ENCODE assay signal across 35 cellular contexts in genomic region chr6:7334685-7335084, GRCh38. TPM values are rescaled to one million over a fixed set of nuclear protein-coding genes. Genes with fewer than 3 reads are reported as not detected.
DNase-seq lines count a peak whose midpoint lies in the region; ATAC-seq, FAIRE-seq and TF ChIP-seq lines count a peak whose summit lies in the region.
"Had no signal": no experiment of that assay in that cellular context is flagged by ENCODE, and none has a peak within 500 bp of the region (broad histone marks: within the 10 kb centered on the region; RNA-seq: fewer than 3 reads in every experiment).

No MANE protein-coding gene starts in this region.

- TF ChIP-seq POLR2A in HepG2 (IDR thresholded peaks at IDR 0.05; ENCODE audit: insufficient read depth in 1 of 2, low read depth in 2 of 2, low read length in 2 of 2), result no peak
- TF ChIP-seq POLR2A in right lobe of liver (IDR thresholded peaks at IDR 0.05), result no peak
- TF ChIP-seq POLR2A in K562 (conservative IDR thresholded peaks at IDR 0.05), result no peak

- 25% methylated on average over 3 of the region's 3 CpGs for WGBS in HepG2 (ENCODE audit: low lambda C conversion rate)
- WGBS in right lobe of liver (ENCODE audit: insufficient coverage, low coverage, low lambda C conversion rate, missing lambda C conversion rate), result 84% methylated on average over 2 of the region's 3 CpGs
- whole genome bisulfite sequencing in K562 (ENCODE audit: insufficient coverage, low coverage, missing lambda C conversion rate), result 10% methylated on average over 3 of the region's 3 CpGs

- H3K4me1 ChIP-seq in HepG2 (ENCODE audit: insufficient read depth, low read length), result peaks cover 31% of the 10 kb centered on the region
- no peaks in the 10 kb centered on the region for H3K4me1 ChIP-seq in right lobe of liver
- no peaks in the 10 kb centered on the region; a peak in 2 of 5 replicates for H3K4me1 ChIP-seq in K562 (replicated peaks in 1 of 2; ENCODE audit: control insufficient read depth in 2 of 2, insufficient read depth in 2 of 2, low read length in 2 of 2)
- no peaks in the 10 kb centered on the region for H3K4me1 ChIP-seq in effector memory CD4-positive, alpha-beta T cell (ENCODE audit: control insufficient read depth, insufficient read depth, low read length, poor library complexity, severe bottlenecking)
- H3K4me1 ChIP-seq: A549, BE2C, BLaER1, Caco-2 had no signal

- H3K27ac ChIP-seq in HepG2 (ENCODE audit: extremely low read length, insufficient read depth, low read length) (no peak overlapping the region), right lobe of liver (no peak overlapping the region), K562 (ENCODE audit: extremely low read depth, low read depth, low read length) (no peak overlapping the region)
- H3K27ac ChIP-seq in effector memory CD4-positive, alpha-beta T cell (ENCODE audit: insufficient read depth, low read length, poor library complexity, severe bottlenecking), result no peak overlapping the region
- H3K27ac ChIP-seq: 22Rv1; A549; BLaER1; BLaER1 treated with 17β-estradiol and CSF1 and Interleukin-3, amounts not matched to agents 10 nM and 100 nM; C4-2B had no signal

- no peaks in the 10 kb centered on the region for H3K79me2 ChIP-seq in HepG2 (ENCODE audit: insufficient read depth, low read length)
- H3K79me2 ChIP-seq in K562 (ENCODE audit: control insufficient read depth, insufficient read depth, low read length), result no peaks in the 10 kb centered on the region

- H3K4me2 ChIP-seq in HepG2 (ENCODE audit: low read depth, low read length), result no peak overlapping the region
- H3K4me2 ChIP-seq in K562 (ENCODE audit: insufficient read depth, low read length), result no peak overlapping the region
- H3K4me2 ChIP-seq: A549; BLaER1; BLaER1 treated with 17β-estradiol and CSF1 and Interleukin-3, amounts not matched to agents 10 nM and 100 nM had no signal

- H4K20me1 ChIP-seq in HepG2 (ENCODE audit: insufficient read depth, low read length) (no peaks in the 10 kb centered on the region), K562 (replicated peaks; ENCODE audit: control insufficient read depth, insufficient read depth, low read length) (no peaks in the 10 kb centered on the region)
- H4K20me1 ChIP-seq: BLaER1; BLaER1 treated with 17β-estradiol and CSF1 and Interleukin-3, amounts not matched to agents 10 nM and 100 nM had no signal

- no peak overlapping the region for H2AFZ ChIP-seq in HepG2 (ENCODE audit: low read length)
- H2AFZ ChIP-seq in K562 (ENCODE audit: low read depth, low read length), result no peak overlapping the region

- ATAC-seq in HepG2 (no peak), right lobe of liver (no peak), K562 (no peak)
- ATAC-seq: A549; CD8-positive, alpha-beta T cell had no signal

- H3K36me3 ChIP-seq in HepG2 (replicated peaks in 1 of 2; ENCODE audit: control insufficient read depth in 1 of 2, insufficient read depth in 2 of 2, low read length in 2 of 2) (no peaks in the 10 kb centered on the region), right lobe of liver (no peaks in the 10 kb centered on the region), K562 (ENCODE audit: control insufficient read depth, insufficient read depth, low read length) (no peaks in the 10 kb centered on the region)
- H3K36me3 ChIP-seq in effector memory CD4-positive, alpha-beta T cell (ENCODE audit: control insufficient read depth, insufficient read depth, low read length), result no peaks in the 10 kb centered on the region
- H3K36me3 ChIP-seq: BE2C; BLaER1; BLaER1 treated with 17β-estradiol and CSF1 and Interleukin-3, amounts not matched to agents 10 nM and 100 nM had no signal

- DNase-seq in HepG2 (ENCODE audit: low spot score) (no peak), right lobe of liver (no peak), K562 (ENCODE audit: extremely low read depth in 1 of 4, low spot score in 3 of 4) (no peak)
- no peak for DNase-seq in effector memory CD4-positive, alpha-beta T cell
- DNase-seq: 8988T; ACHN; AML-193; BE2C; C1 segment of cervical spinal cord; Caco-2; Calu3; CD4-positive, alpha-beta memory T cell; CD4-positive, alpha-beta T cell; CD4-positive, CD25-positive, alpha-beta regulatory T cell; CD8-positive, alpha-beta memory T cell; CD8-positive, alpha-beta T cell; COR-L47; DMS 273 treated with DMSO at 0.1 percent for 48 hours; DMS153; DMS53; DMS79; DMS79 treated with DMSO at 0.1 percent for 48 hours; DND-41; EL had no signal

- H3K9me1 ChIP-seq in K562 (ENCODE audit: control insufficient read depth, insufficient read depth, low read length), result no peaks in the 10 kb centered on the region

- H3K4me3 ChIP-seq in HepG2 (replicated peaks in 1 of 3; ENCODE audit: insufficient read depth in 1 of 3, low read depth in 2 of 3, low read length in 3 of 3) (no peak overlapping the region), right lobe of liver (no peak overlapping the region), K562 (no peak overlapping the region)
- H3K4me3 ChIP-seq in effector memory CD4-positive, alpha-beta T cell (ENCODE audit: insufficient read depth, low read depth, low read length, poor library complexity, severe bottlenecking), result no peak overlapping the region
- H3K4me3 ChIP-seq: A549; BLaER1; BLaER1 treated with 17β-estradiol and CSF1 and Interleukin-3, amounts not matched to agents 10 nM and 100 nM had no signal

- in situ Hi-C loops in HepG2 (cut with HindIII; ENCODE audit: extremely low pct_ligation_motif_present, low pct_unique_long_range_greater_than_20kb) (no loop called here), K562 (cut with MboI) (no loop called here)

- no TSS peak for BruUV-seq in HepG2 (replicated peaks; lab: Mats Ljungman, UMichigan)
- no TSS peak for BruUV-seq in K562 (replicated peaks; lab: Mats Ljungman, UMichigan)

- TF ChIP-seq CTCF in HepG2 (CRISPR knock-in tag; IDR thresholded peaks at IDR 0.05) (no peak), right lobe of liver (IDR thresholded peaks at IDR 0.05) (no peak), K562 (IDR thresholded peaks at IDR 0.05 in 2 of 3, conservative IDR thresholded peaks at IDR 0.05 in 1 of 3; ENCODE audit: insufficient read depth in 2 of 3, low read depth in 1 of 3, low read length in 3 of 3) (no peak)

- CTCF ChIA-PET in HepG2 (lab: Yijun Ruan, JAX; ENCODE audit: low intra/inter-chr PET ratio, low total read pairs), result no interaction called here
- CTCF ChIA-PET in K562 (lab: Yijun Ruan, JAX; ENCODE audit: low intra/inter-chr PET ratio), result no interaction called here

- H3K9ac ChIP-seq in HepG2 (ENCODE audit: insufficient read depth, low read depth, low read length) (no peak overlapping the region), K562 (ENCODE audit: insufficient read depth in 1 of 2, low read depth in 2 of 2, low read length in 2 of 2) (no peak overlapping the region)
- H3K9ac ChIP-seq: BLaER1; BLaER1 treated with 17β-estradiol and CSF1 and Interleukin-3, amounts not matched to agents 10 nM and 100 nM had no signal

- POLR2A ChIA-PET in HepG2 (lab: Yijun Ruan, JAX) (no interaction called here), K562 (lab: Yijun Ruan, JAX) (interaction anchor here (1.7 kb wide), 1 partner anchor 22 kb away, joined by 4 read pairs; no protein-coding TSS in a partner anchor)

- TF ChIP-seq EP300 in HepG2 (IDR thresholded peaks at IDR 0.05; ENCODE audit: low read depth in 2 of 2, low read length in 2 of 2) (no peak), HepG2 (CRISPR knock-in tag; IDR thresholded peaks at IDR 0.05; ENCODE audit: borderline replicate concordance) (no peak), K562 (IDR thresholded peaks at IDR 0.05; ENCODE audit: low read length) (no peak)

- FAIRE-seq in HepG2 (lab: Jason Lieb, UNC) (no peak), K562 (lab: Jason Lieb, UNC) (no peak)
- FAIRE-seq: A204.1, A549, D721Med had no signal

- H3K27me3 ChIP-seq in HepG2 (ENCODE audit: control insufficient read depth in 1 of 2, insufficient read depth in 2 of 2, low read length in 2 of 2) (no peaks in the 10 kb centered on the region), right lobe of liver (no peaks in the 10 kb centered on the region), K562 (ENCODE audit: control insufficient read depth in 2 of 2, insufficient read depth in 2 of 2, low read length in 2 of 2) (no peaks in the 10 kb centered on the region)
- no peaks in the 10 kb centered on the region for H3K27me3 ChIP-seq in effector memory CD4-positive, alpha-beta T cell (replicated peaks; ENCODE audit: control insufficient read depth, insufficient read depth, low read length, poor library complexity, severe bottlenecking)
- H3K27me3 ChIP-seq: BE2C; BLaER1; BLaER1 treated with 17β-estradiol and CSF1 and Interleukin-3, amounts not matched to agents 10 nM and 100 nM had no signal

- TF ChIP-seq RAD21 in HepG2 (CRISPR knock-in tag; IDR thresholded peaks at IDR 0.05) (no peak), K562 (CRISPR knock-in tag; conservative IDR thresholded peaks at IDR 0.05 in 1 of 2, IDR thresholded peaks at IDR 0.05 in 1 of 2) (no peak)

- H3K9me3 ChIP-seq in HepG2 (ENCODE audit: low read length), result no peaks in the 10 kb centered on the region
- H3K9me3 ChIP-seq in right lobe of liver, result no peaks in the 10 kb centered on the region
- no peaks in the 10 kb centered on the region for H3K9me3 ChIP-seq in K562 (replicated peaks; ENCODE audit: control insufficient read depth, insufficient read depth, low read depth, low read length)
- H3K9me3 ChIP-seq in effector memory CD4-positive, alpha-beta T cell (ENCODE audit: control insufficient read depth, low read length), result no peaks in the 10 kb centered on the region
- H3K9me3 ChIP-seq: A549; BE2C; BLaER1; BLaER1 treated with 17β-estradiol and CSF1 and Interleukin-3, amounts not matched to agents 10 nM and 100 nM; Caco-2 had no signal

- intact Hi-C loops in HepG2 (cut with micrococcal nuclease; ENCODE audit: unreplicated experiment) (loop anchor here (5.0 kb wide), 1 partner anchor 283 kb away; no protein-coding TSS in a partner anchor), right lobe of liver (cut with DNase I) (no loop called here), K562 (cut with micrococcal nuclease) (no loop called here)

RNA-seq across cellular contexts. Expression of gene SSR1, which starts 21.7 kb away (rescaled TPM):
- 208 and 243 TPM in 2 replicates for total RNA-seq in HepG2 (2016; rRNA removed; fragmentation: Illumina TruSeq; extraction: Trizol)
- 39.6 and 42.9 TPM in 2 replicates for total RNA-seq in HepG2 (2016; cell fraction: cytosol; rRNA removed; fragmentation: Illumina TruSeq; extraction: Trizol; ENCODE audit: low read depth)
- 200 and 237 TPM in 2 replicates for total RNA-seq in HepG2 (2016; cell fraction: insoluble cytoplasmic fraction; rRNA removed; fragmentation: Illumina TruSeq; extraction: Trizol)
- 91.8 and 97.7 TPM in 2 replicates for total RNA-seq in HepG2 (2016; cell fraction: membrane; rRNA removed; fragmentation: Illumina TruSeq; extraction: Trizol)
- total RNA-seq in HepG2 (2016; cell fraction: nucleus; rRNA removed; fragmentation: Illumina TruSeq; extraction: Trizol), result 235 and 275 TPM in 2 replicates
- 135 and 203 TPM in 2 replicates for polyA plus RNA-seq in HepG2 (2011; rRNA removed)
- polyA plus RNA-seq in HepG2 (2011; cell fraction: cytosol; rRNA removed), result 77.3 and 119 TPM in 2 replicates
- polyA plus RNA-seq in HepG2 (2011; cell fraction: nucleus; rRNA removed), result 28.6 and 39.3 TPM in 2 replicates
- 148 and 179 TPM in 2 replicates for polyA plus RNA-seq in HepG2 (2012)
- 33.8 and 41.9 TPM in 2 replicates for polyA plus RNA-seq in HepG2 (2016; cell fraction: cytosol; fragmentation: Illumina TruSeq; extraction: Trizol; ENCODE audit: low read depth)
- 176 and 181 TPM in 2 replicates for polyA plus RNA-seq in HepG2 (2016; cell fraction: insoluble cytoplasmic fraction; fragmentation: Illumina TruSeq; extraction: Trizol; ENCODE audit: low read depth)
- polyA plus RNA-seq in HepG2 (2016; cell fraction: membrane; fragmentation: Illumina TruSeq; extraction: Trizol; ENCODE audit: low read depth), result 64.9 and 66.7 TPM in 2 replicates
- 275 and 279 TPM in 2 replicates for polyA plus RNA-seq in HepG2 (2016; cell fraction: nucleus; fragmentation: Illumina TruSeq; extraction: Trizol; ENCODE audit: insufficient read depth, low read depth)
- 76.5 and 121 TPM in 2 replicates for polyA minus RNA-seq in HepG2 (2011; rRNA and poly(A)+ RNA removed; ENCODE audit: low replicate concordance)
- polyA minus RNA-seq in HepG2 (2011; cell fraction: cytosol; rRNA and poly(A)+ RNA removed), result 135 and 140 TPM in 2 replicates
- 83.2 and 87.0 TPM in 2 replicates for polyA minus RNA-seq in HepG2 (2011; cell fraction: nucleus; rRNA and poly(A)+ RNA removed)
- 100 to 1,000 TPM in 2 of 6 experiments, 10 to 100 TPM in 4; 60.8 to 110 (median 90.5) TPM for total RNA-seq in right lobe of liver
- 114 and 205 TPM in 2 replicates for total RNA-seq in K562 (2011; cell fraction: chromatin; rRNA removed; ENCODE audit: low replicate concordance)
- 79.2 and 86.9 TPM in 2 replicates for total RNA-seq in K562 (2011; cell fraction: nucleolus; rRNA removed)
- 142 and 219 TPM in 2 replicates for total RNA-seq in K562 (2011; cell fraction: nucleoplasm; rRNA removed)
- 75.7 and 87.7 TPM in 2 replicates for total RNA-seq in K562 (2014; rRNA removed)
- 129 and 148 TPM in 2 replicates for total RNA-seq in K562 (2014; rRNA removed; fragmentation: Illumina TruSeq; extraction: Trizol)
- total RNA-seq in K562 (2015; rRNA removed; fragmentation: Illumina TruSeq; extraction: Trizol), result 94.0 and 97.4 TPM in 2 replicates
- total RNA-seq in K562 (2021), result 144 and 147 TPM in 2 replicates
- polyA plus RNA-seq in K562 (2011; rRNA removed), result 176 and 197 TPM in 2 replicates
- 34.5 and 75.0 TPM in 2 replicates for polyA plus RNA-seq in K562 (2011; cell fraction: cytosol; rRNA removed)
- 38.8 and 65.1 TPM in 2 replicates for polyA plus RNA-seq in K562 (2011; cell fraction: nucleus; rRNA removed)
- polyA plus RNA-seq in K562 (2012), result 157 and 163 TPM in 2 replicates
- polyA plus RNA-seq in K562 (2014; fragmentation: Illumina TruSeq; extraction: Trizol), result 144 and 167 TPM in 2 replicates
- polyA plus RNA-seq in K562 (2014; fragmentation: Nextera tagmentation; extraction: Ambion mirVana), result 100 to 1,000 TPM; 212 to 220 TPM
- polyA plus RNA-seq in K562 (2014; rRNA removed), result 107 and 110 TPM in 2 replicates
- 241 and 283 TPM in 2 replicates for polyA minus RNA-seq in K562 (2011; rRNA and poly(A)+ RNA removed)
- polyA minus RNA-seq in K562 (2011; cell fraction: cytosol; rRNA and poly(A)+ RNA removed), result 83.5 and 101 TPM in 2 replicates
- 13.6 and 24.5 TPM in 2 replicates for polyA minus RNA-seq in K562 (2011; cell fraction: nucleus; rRNA and poly(A)+ RNA removed)

RNA-seq across cellular contexts. Expression of gene CAGE1, which starts 54.9 kb away (rescaled TPM):
- 0.15 TPM in 1 of 2 replicates, not detected in the other for total RNA-seq in HepG2 (2016; rRNA removed; fragmentation: Illumina TruSeq; extraction: Trizol)
- 0.18 and 0.61 TPM in 2 replicates for total RNA-seq in HepG2 (2016; cell fraction: cytosol; rRNA removed; fragmentation: Illumina TruSeq; extraction: Trizol; ENCODE audit: low read depth)
- 0.17 TPM in 1 of 2 replicates, not detected in the other for total RNA-seq in HepG2 (2016; cell fraction: insoluble cytoplasmic fraction; rRNA removed; fragmentation: Illumina TruSeq; extraction: Trizol)
- 0.15 and 0.28 TPM in 2 replicates for total RNA-seq in HepG2 (2016; cell fraction: membrane; rRNA removed; fragmentation: Illumina TruSeq; extraction: Trizol)
- 0.16 TPM in 1 of 2 replicates, not detected in the other for total RNA-seq in HepG2 (2016; cell fraction: nucleus; rRNA removed; fragmentation: Illumina TruSeq; extraction: Trizol)
- 0.01 and 0.03 TPM in 2 replicates for polyA plus RNA-seq in HepG2 (2011; rRNA removed)
- polyA plus RNA-seq in HepG2 (2011; cell fraction: cytosol; rRNA removed), result not detected in 2 replicates
- 0.03 TPM in 1 of 2 replicates, not detected in the other for polyA plus RNA-seq in HepG2 (2011; cell fraction: nucleus; rRNA removed)
- polyA plus RNA-seq in HepG2 (2012), result not detected in 2 replicates
- polyA plus RNA-seq in HepG2 (2016; cell fraction: cytosol; fragmentation: Illumina TruSeq; extraction: Trizol; ENCODE audit: low read depth), result not detected in 2 replicates
- polyA plus RNA-seq in HepG2 (2016; cell fraction: insoluble cytoplasmic fraction; fragmentation: Illumina TruSeq; extraction: Trizol; ENCODE audit: low read depth), result 0.08 and 0.11 TPM in 2 replicates
- polyA plus RNA-seq in HepG2 (2016; cell fraction: membrane; fragmentation: Illumina TruSeq; extraction: Trizol; ENCODE audit: low read depth), result not detected in 2 replicates
- polyA plus RNA-seq in HepG2 (2016; cell fraction: nucleus; fragmentation: Illumina TruSeq; extraction: Trizol; ENCODE audit: insufficient read depth, low read depth), result 0.25 TPM in 1 of 2 replicates, not detected in the other
- polyA minus RNA-seq in HepG2 (2011; rRNA and poly(A)+ RNA removed; ENCODE audit: low replicate concordance), result 0.28 and 0.61 TPM in 2 replicates
- not detected in 2 replicates for polyA minus RNA-seq in HepG2 (2011; cell fraction: cytosol; rRNA and poly(A)+ RNA removed)
- polyA minus RNA-seq in HepG2 (2011; cell fraction: nucleus; rRNA and poly(A)+ RNA removed), result 0.39 and 0.62 TPM in 2 replicates
- total RNA-seq in right lobe of liver, result not detected
- total RNA-seq in K562 (2011; cell fraction: chromatin; rRNA removed; ENCODE audit: low replicate concordance), result 0.48 and 1.2 TPM in 2 replicates
- total RNA-seq in K562 (2011; cell fraction: nucleolus; rRNA removed), result 1.2 and 1.8 TPM in 2 replicates
- total RNA-seq in K562 (2011; cell fraction: nucleoplasm; rRNA removed), result 1.5 and 3.0 TPM in 2 replicates
- total RNA-seq in K562 (2014; rRNA removed), result 0.18 and 0.20 TPM in 2 replicates
- 0.16 and 0.18 TPM in 2 replicates for total RNA-seq in K562 (2014; rRNA removed; fragmentation: Illumina TruSeq; extraction: Trizol)
- total RNA-seq in K562 (2015; rRNA removed; fragmentation: Illumina TruSeq; extraction: Trizol), result 0.11 and 0.14 TPM in 2 replicates
- total RNA-seq in K562 (2021), result 0.11 and 0.33 TPM in 2 replicates
- 0.13 TPM in 1 of 2 replicates, not detected in the other for polyA plus RNA-seq in K562 (2011; rRNA removed)
- 0.07 TPM in 1 of 2 replicates, not detected in the other for polyA plus RNA-seq in K562 (2011; cell fraction: cytosol; rRNA removed)
- 0.32 and 0.37 TPM in 2 replicates for polyA plus RNA-seq in K562 (2011; cell fraction: nucleus; rRNA removed)
- 0.04 and 0.21 TPM in 2 replicates for polyA plus RNA-seq in K562 (2012)
- not detected in 2 replicates for polyA plus RNA-seq in K562 (2014; fragmentation: Illumina TruSeq; extraction: Trizol)
- not detected for polyA plus RNA-seq in K562 (2014; fragmentation: Nextera tagmentation; extraction: Ambion mirVana)
- polyA plus RNA-seq in K562 (2014; rRNA removed), result 0.04 TPM in 1 of 2 replicates, not detected in the other
- polyA minus RNA-seq in K562 (2011; rRNA and poly(A)+ RNA removed), result 0.09 and 0.21 TPM in 2 replicates
- polyA minus RNA-seq in K562 (2011; cell fraction: cytosol; rRNA and poly(A)+ RNA removed), result 0.36 TPM in 1 of 2 replicates, not detected in the other
- polyA minus RNA-seq in K562 (2011; cell fraction: nucleus; rRNA and poly(A)+ RNA removed), result 1.6 and 2.0 TPM in 2 replicates
- total RNA-seq: A172, Calu3 had no signal
- polyA plus RNA-seq: AG04450; BJ; CD14-positive monocyte; CD8-positive, alpha-beta memory T cell had no signal

RNA-seq across cellular contexts. Expression of gene RIOK1, which starts 54.9 kb away (rescaled TPM):
- total RNA-seq in HepG2 (2016; rRNA removed; fragmentation: Illumina TruSeq; extraction: Trizol), result 37.8 and 45.7 TPM in 2 replicates
- 9.0 and 10.4 TPM in 2 replicates for total RNA-seq in HepG2 (2016; cell fraction: cytosol; rRNA removed; fragmentation: Illumina TruSeq; extraction: Trizol; ENCODE audit: low read depth)
- total RNA-seq in HepG2 (2016; cell fraction: insoluble cytoplasmic fraction; rRNA removed; fragmentation: Illumina TruSeq; extraction: Trizol), result 39.9 and 45.0 TPM in 2 replicates
- 17.4 and 18.1 TPM in 2 replicates for total RNA-seq in HepG2 (2016; cell fraction: membrane; rRNA removed; fragmentation: Illumina TruSeq; extraction: Trizol)
- 34.6 and 34.9 TPM in 2 replicates for total RNA-seq in HepG2 (2016; cell fraction: nucleus; rRNA removed; fragmentation: Illumina TruSeq; extraction: Trizol)
- 9.1 and 9.4 TPM in 2 replicates for polyA plus RNA-seq in HepG2 (2011; rRNA removed)
- 9.0 and 9.4 TPM in 2 replicates for polyA plus RNA-seq in HepG2 (2011; cell fraction: cytosol; rRNA removed)
- polyA plus RNA-seq in HepG2 (2011; cell fraction: nucleus; rRNA removed), result 40.2 and 43.0 TPM in 2 replicates
- 21.2 and 21.9 TPM in 2 replicates for polyA plus RNA-seq in HepG2 (2012)
- polyA plus RNA-seq in HepG2 (2016; cell fraction: cytosol; fragmentation: Illumina TruSeq; extraction: Trizol; ENCODE audit: low read depth), result 3.1 and 3.2 TPM in 2 replicates
- 42.5 and 43.5 TPM in 2 replicates for polyA plus RNA-seq in HepG2 (2016; cell fraction: insoluble cytoplasmic fraction; fragmentation: Illumina TruSeq; extraction: Trizol; ENCODE audit: low read depth)
- polyA plus RNA-seq in HepG2 (2016; cell fraction: membrane; fragmentation: Illumina TruSeq; extraction: Trizol; ENCODE audit: low read depth), result 7.3 and 8.5 TPM in 2 replicates
- 47.3 and 58.2 TPM in 2 replicates for polyA plus RNA-seq in HepG2 (2016; cell fraction: nucleus; fragmentation: Illumina TruSeq; extraction: Trizol; ENCODE audit: insufficient read depth, low read depth)
- 12.4 and 18.6 TPM in 2 replicates for polyA minus RNA-seq in HepG2 (2011; rRNA and poly(A)+ RNA removed; ENCODE audit: low replicate concordance)
- 5.8 and 6.5 TPM in 2 replicates for polyA minus RNA-seq in HepG2 (2011; cell fraction: cytosol; rRNA and poly(A)+ RNA removed)
- polyA minus RNA-seq in HepG2 (2011; cell fraction: nucleus; rRNA and poly(A)+ RNA removed), result 28.8 and 43.3 TPM in 2 replicates
- 1 to 10 TPM; 4.6 to 7.9 (median 6.7) TPM for total RNA-seq in right lobe of liver
- total RNA-seq in K562 (2011; cell fraction: chromatin; rRNA removed; ENCODE audit: low replicate concordance), result 41.8 and 105 TPM in 2 replicates
- 33.6 and 35.4 TPM in 2 replicates for total RNA-seq in K562 (2011; cell fraction: nucleolus; rRNA removed)
- total RNA-seq in K562 (2011; cell fraction: nucleoplasm; rRNA removed), result 32.4 and 48.0 TPM in 2 replicates
- total RNA-seq in K562 (2014; rRNA removed), result 52.8 and 129 TPM in 2 replicates
- 52.2 and 55.1 TPM in 2 replicates for total RNA-seq in K562 (2014; rRNA removed; fragmentation: Illumina TruSeq; extraction: Trizol)
- 56.1 and 65.9 TPM in 2 replicates for total RNA-seq in K562 (2015; rRNA removed; fragmentation: Illumina TruSeq; extraction: Trizol)
- total RNA-seq in K562 (2021), result 48.6 TPM in 2 replicates
- 24.9 and 25.8 TPM in 2 replicates for polyA plus RNA-seq in K562 (2011; rRNA removed)
- 30.6 and 33.9 TPM in 2 replicates for polyA plus RNA-seq in K562 (2011; cell fraction: cytosol; rRNA removed)
- 80.1 and 82.5 TPM in 2 replicates for polyA plus RNA-seq in K562 (2011; cell fraction: nucleus; rRNA removed)
- polyA plus RNA-seq in K562 (2012), result 36.3 and 43.3 TPM in 2 replicates
- 66.3 and 73.1 TPM in 2 replicates for polyA plus RNA-seq in K562 (2014; fragmentation: Illumina TruSeq; extraction: Trizol)
- 100 to 1,000 TPM in 1 of 2 experiments, 10 to 100 TPM in 1; 51.7 to 101 TPM for polyA plus RNA-seq in K562 (2014; fragmentation: Nextera tagmentation; extraction: Ambion mirVana)
- polyA plus RNA-seq in K562 (2014; rRNA removed), result 43.6 and 46.2 TPM in 2 replicates
- polyA minus RNA-seq in K562 (2011; rRNA and poly(A)+ RNA removed), result 32.5 and 38.9 TPM in 2 replicates
- 12.7 and 25.0 TPM in 2 replicates for polyA minus RNA-seq in K562 (2011; cell fraction: cytosol; rRNA and poly(A)+ RNA removed)
- polyA minus RNA-seq in K562 (2011; cell fraction: nucleus; rRNA and poly(A)+ RNA removed), result 36.8 and 46.4 TPM in 2 replicates

Comparison
In these comparisons a context has a peak if more than half of its experiments do, and no peak if none do; other contexts are left out.
1. Of the 241 proteins assayed by ChIP-seq in both HepG2 and K562: peak only in HepG2: none; only in K562: none; in both: ZNF12; in neither: 240.